In genomic region chr15:59367022-59367451, GRCh38 we compare ENCODE assay signal across 1 cellular context.
TF ChIP-seq lines count a peak whose summit lies in the region.

No MANE protein-coding gene starts in this region.

TF ChIP-seq in HCT116, 20 proteins besides CTCF, POLR2A, EP300 and RAD21 (continued from another document):
- TF ChIP-seq ATF3 (IDR thresholded peaks at IDR 0.05): no peak
- no peak for TF ChIP-seq SP1 (IDR thresholded peaks at IDR 0.05; ENCODE audit: low read depth)
- no peak for TF ChIP-seq SIN3A (IDR thresholded peaks at IDR 0.05; ENCODE audit: low read depth)
- no peak for TF ChIP-seq JUND (IDR thresholded peaks at IDR 0.05)
- no peak for TF ChIP-seq TCF7L2 (IDR thresholded peaks at IDR 0.05; ENCODE audit: borderline replicate concordance, extremely low read depth, insufficient read depth, insufficient read length)
